14 cellular contexts compared by ENCODE assay signal in genomic region chr2:9991829-9992273, GRCh38. TPM values are rescaled to one million over a fixed set of nuclear protein-coding genes. Genes with fewer than 3 reads are reported as not detected.
DNase-seq lines count a peak whose midpoint lies in the region; ATAC-seq, FAIRE-seq and TF ChIP-seq lines count a peak whose summit lies in the region.
"Had no signal": no experiment of that assay in that cellular context is flagged by ENCODE, and none has a peak within 500 bp of the region (broad histone marks: within the 10 kb centered on the region; RNA-seq: fewer than 3 reads in every experiment).

No MANE protein-coding gene starts in this region.

- no TSS peak for BruUV-seq in HepG2 (replicated peaks; lab: Mats Ljungman, UMichigan)

- no peak for FAIRE-seq in HepG2 (lab: Jason Lieb, UNC)

- in situ Hi-C loops in HepG2 (cut with HindIII; ENCODE audit: extremely low pct_ligation_motif_present, low pct_unique_long_range_greater_than_20kb) = no loop called here

- TF ChIP-seq POLR2A in HepG2 (IDR thresholded peaks at IDR 0.05; ENCODE audit: insufficient read depth in 1 of 2, low read depth in 2 of 2, low read length in 2 of 2) (no peak), adrenal gland (IDR thresholded peaks at IDR 0.05) (no peak)

- H3K36me3 ChIP-seq in liver (ENCODE audit: control insufficient read depth in 4 of 4, insufficient read depth in 3 of 4, low read depth in 1 of 4, low read length in 3 of 4) = peaks cover 6 to 39% (median 23%) of the 10 kb centered on the region in 4 donors
- H3K36me3 ChIP-seq in HepG2 (replicated peaks in 1 of 2; ENCODE audit: control insufficient read depth in 1 of 2, insufficient read depth in 2 of 2, low read length in 2 of 2) = peaks cover 15 to 85% of the 10 kb centered on the region in 2 experiments
- no peaks in the 10 kb centered on the region for H3K36me3 ChIP-seq in adrenal gland (replicated peaks in 1 of 2)

- no peak overlapping the region for H2AFZ ChIP-seq in HepG2 (ENCODE audit: low read length)

- no peaks in the 10 kb centered on the region for H3K27me3 ChIP-seq in liver (ENCODE audit: control insufficient read depth in 4 of 4, insufficient read depth in 4 of 4, low read length in 3 of 4)
- H3K27me3 ChIP-seq in HepG2 (ENCODE audit: control insufficient read depth in 1 of 2, insufficient read depth in 2 of 2, low read length in 2 of 2) = no peaks in the 10 kb centered on the region
- no peaks in the 10 kb centered on the region for H3K27me3 ChIP-seq in adrenal gland

- H3K9me3 ChIP-seq in liver (ENCODE audit: control insufficient read depth in 4 of 4, low read length in 3 of 4) (no peaks in the 10 kb centered on the region), HepG2 (ENCODE audit: low read length) (no peaks in the 10 kb centered on the region), adrenal gland (replicated peaks in 1 of 3) (no peaks in the 10 kb centered on the region)

- H3K4me3 ChIP-seq in liver (ENCODE audit: low read depth in 1 of 3, low read length in 3 of 3) (no peak overlapping the region), HepG2 (replicated peaks in 1 of 3; ENCODE audit: insufficient read depth in 1 of 3, low read depth in 2 of 3, low read length in 3 of 3) (no peak overlapping the region), adrenal gland (no peak overlapping the region)

- ATAC-seq in HepG2 (no peak), GM21423 (IDR thresholded peaks at IDR 0.05; ENCODE audit: unreplicated experiment) (no peak), GM18520 (IDR thresholded peaks at IDR 0.05; ENCODE audit: unreplicated experiment) (no peak), HG03442 (IDR thresholded peaks at IDR 0.05; ENCODE audit: unreplicated experiment) (no peak)

- TF ChIP-seq RAD21 in liver (IDR thresholded peaks at IDR 0.05) = no peak
- no peak for TF ChIP-seq RAD21 in HepG2 (CRISPR knock-in tag; IDR thresholded peaks at IDR 0.05)

- H3K27ac ChIP-seq in liver (ENCODE audit: low read depth in 1 of 2, low read length in 2 of 2) = peak overlapping the region; percentile 10 to 11
- H3K27ac ChIP-seq in HepG2 (ENCODE audit: extremely low read length, insufficient read depth, low read length) = no peak overlapping the region
- peak overlapping the region in 4 of 5 donors; percentile 30 to 64 (median 52) for H3K27ac ChIP-seq in adrenal gland

- WGBS in liver = 78% methylated on average over 6 of the region's 6 CpGs
- WGBS in HepG2 (ENCODE audit: low lambda C conversion rate) = 96% methylated on average over 6 of the region's 6 CpGs
- 39 to 52% (median 43%) methylated on average over 6 of the region's 6 CpGs for WGBS in adrenal gland, 4 donors

- no peak for DNase-seq in HepG2 (ENCODE audit: low spot score)
- peak in 6 of 7 donors; percentile 47 to 77 (median 67) for DNase-seq in adrenal gland
- DNase-seq in kidney glomerular epithelial cell (lab: John Stamatoyannopoulos, UW) = peak; percentile 31
- no peak for DNase-seq in DMS53 (lab: John Stamatoyannopoulos, UW)
- DNase-seq: activated CD4-positive, alpha-beta T cell treated with anti-CD3 and anti-CD28 coated beads, Interleukin-2, amount 50 U/mL, for 48 hours; activated effector memory CD4-positive, alpha-beta T cell treated with Interleukin-2 at 50 U/mL for 16 hours; hypothalamus; mammary epithelial cell; NCI-H2029; stimulated activated CD4-positive, alpha-beta T cell treated with anti-CD3 and anti-CD28 coated beads, Interleukin-15, amount 100 ng/mL, for 24 hours had no signal

- H3K9ac ChIP-seq in liver (ENCODE audit: low read depth in 1 of 2, low read length in 2 of 2) = no peak overlapping the region
- H3K9ac ChIP-seq in HepG2 (ENCODE audit: insufficient read depth, low read depth, low read length) = no peak overlapping the region

- H3K4me2 ChIP-seq in HepG2 (ENCODE audit: low read depth, low read length) = no peak overlapping the region

- TF ChIP-seq CTCF in liver (IDR thresholded peaks at IDR 0.05; ENCODE audit: low read depth, low read length, missing input control) = no peak
- no peak for TF ChIP-seq CTCF in HepG2 (CRISPR knock-in tag; IDR thresholded peaks at IDR 0.05)
- TF ChIP-seq CTCF in adrenal gland (IDR thresholded peaks at IDR 0.05) = no peak

- CTCF ChIA-PET in HepG2 (lab: Yijun Ruan, JAX; ENCODE audit: low intra/inter-chr PET ratio, low total read pairs) = no interaction called here

- H3K4me1 ChIP-seq in liver (ENCODE audit: control insufficient read depth in 4 of 4, insufficient read depth in 4 of 4, low read length in 3 of 4) (peaks cover 0 to 12% (median 8%) of the 10 kb centered on the region in 4 donors), HepG2 (ENCODE audit: insufficient read depth, low read length) (no peaks in the 10 kb centered on the region), adrenal gland (replicated peaks in 1 of 2) (peaks cover 12 to 35% of the 10 kb centered on the region in 2 donors)

- H4K20me1 ChIP-seq in HepG2 (ENCODE audit: insufficient read depth, low read length) = peaks cover 3% of the 10 kb centered on the region; the same call in 1 of the 2 replicates

- TF ChIP-seq EP300 in HepG2 (IDR thresholded peaks at IDR 0.05; ENCODE audit: low read depth in 2 of 2, low read length in 2 of 2) = no peak
- TF ChIP-seq EP300 in HepG2 (CRISPR knock-in tag; IDR thresholded peaks at IDR 0.05; ENCODE audit: borderline replicate concordance) = no peak

- H3K79me2 ChIP-seq in HepG2 (ENCODE audit: insufficient read depth, low read length) = no peaks in the 10 kb centered on the region

- intact Hi-C loops in HepG2 (cut with micrococcal nuclease; ENCODE audit: unreplicated experiment) = no loop called here
- intact Hi-C loops in adrenal gland (cut with DNase I) = no loop called here

- POLR2A ChIA-PET in HepG2 (lab: Yijun Ruan, JAX) = no interaction called here

TF ChIP-seq in liver, 16 proteins besides CTCF, POLR2A, EP300 and RAD21 (continues in another document):
- TF ChIP-seq NR2F2 (IDR thresholded peaks at IDR 0.05) = peak; percentile 87
- no peak for TF ChIP-seq FOXA1 (IDR thresholded peaks at IDR 0.05)
- TF ChIP-seq SP1 (IDR thresholded peaks at IDR 0.05) = no peak

TF ChIP-seq in HepG2, 621 proteins besides CTCF, POLR2A, EP300 and RAD21 (continues in another document):
- TF ChIP-seq ZNF136 (CRISPR knock-in tag; IDR thresholded peaks at IDR 0.05; ENCODE audit: low read depth) = no peak
- TF ChIP-seq RCOR2 (CRISPR knock-in tag; IDR thresholded peaks at IDR 0.05) = no peak

RNA-seq across cellular contexts. Expression of gene GRHL1, which starts 40.4 kb away (rescaled TPM):
- 10 to 100 TPM in 1 of 2 donors, 1 to 10 TPM in 1; 6.2 to 13.7 TPM for total RNA-seq in liver
- 1 to 10 TPM; 3.6 to 6.0 TPM for polyA plus RNA-seq in liver
- 10.6 and 12.0 TPM in 2 replicates for total RNA-seq in HepG2 (2016; rRNA removed; fragmentation: Illumina TruSeq; extraction: Trizol)
- total RNA-seq in HepG2 (2016; cell fraction: cytosol; rRNA removed; fragmentation: Illumina TruSeq; extraction: Trizol; ENCODE audit: low read depth) = 5.6 and 8.3 TPM in 2 replicates
- 10.0 and 12.7 TPM in 2 replicates for total RNA-seq in HepG2 (2016; cell fraction: insoluble cytoplasmic fraction; rRNA removed; fragmentation: Illumina TruSeq; extraction: Trizol)
- 5.3 and 6.5 TPM in 2 replicates for total RNA-seq in HepG2 (2016; cell fraction: membrane; rRNA removed; fragmentation: Illumina TruSeq; extraction: Trizol)
- total RNA-seq in HepG2 (2016; cell fraction: nucleus; rRNA removed; fragmentation: Illumina TruSeq; extraction: Trizol) = 19.5 and 21.6 TPM in 2 replicates
- 9.3 and 13.5 TPM in 2 replicates for polyA plus RNA-seq in HepG2 (2011; rRNA removed)
- 4.2 and 6.2 TPM in 2 replicates for polyA plus RNA-seq in HepG2 (2011; cell fraction: cytosol; rRNA removed)
- polyA plus RNA-seq in HepG2 (2011; cell fraction: nucleus; rRNA removed) = 25.1 and 30.9 TPM in 2 replicates
- 7.4 and 11.8 TPM in 2 replicates for polyA plus RNA-seq in HepG2 (2012)
- polyA plus RNA-seq in HepG2 (2016; cell fraction: cytosol; fragmentation: Illumina TruSeq; extraction: Trizol; ENCODE audit: low read depth) = 0.66 and 1.2 TPM in 2 replicates
- polyA plus RNA-seq in HepG2 (2016; cell fraction: insoluble cytoplasmic fraction; fragmentation: Illumina TruSeq; extraction: Trizol; ENCODE audit: low read depth) = 8.6 and 8.8 TPM in 2 replicates
- polyA plus RNA-seq in HepG2 (2016; cell fraction: membrane; fragmentation: Illumina TruSeq; extraction: Trizol; ENCODE audit: low read depth) = 1.7 and 1.9 TPM in 2 replicates
- 24.2 and 25.3 TPM in 2 replicates for polyA plus RNA-seq in HepG2 (2016; cell fraction: nucleus; fragmentation: Illumina TruSeq; extraction: Trizol; ENCODE audit: insufficient read depth, low read depth)
- polyA minus RNA-seq in HepG2 (2011; rRNA and poly(A)+ RNA removed; ENCODE audit: low replicate concordance) = 9.4 and 18.5 TPM in 2 replicates
- 4.8 and 5.4 TPM in 2 replicates for polyA minus RNA-seq in HepG2 (2011; cell fraction: cytosol; rRNA and poly(A)+ RNA removed)
- polyA minus RNA-seq in HepG2 (2011; cell fraction: nucleus; rRNA and poly(A)+ RNA removed) = 36.2 and 51.6 TPM in 2 replicates
- total RNA-seq in adrenal gland = 1 to 10 TPM in 5 of 8 donors, under 1 TPM in 2, not detected in 1; 0.57 to 2.6 (median 1.3) TPM
- polyA plus RNA-seq in adrenal gland = 1 to 10 TPM in 2 of 3 donors, under 1 TPM in 1; 0.98 to 1.2 (median 1.1) TPM

RNA-seq across cellular contexts. Expression of gene KLF11, which starts 51.5 kb away (rescaled TPM):
- total RNA-seq in liver (10 to 100 TPM; 13.2 to 43.0 TPM), HepG2 (2016; rRNA removed; fragmentation: Illumina TruSeq; extraction: Trizol) (2.5 and 3.1 TPM in 2 replicates), adrenal gland (10 to 100 TPM; 20.9 to 75.7 (median 29.5) TPM)
- polyA plus RNA-seq in liver (10 to 100 TPM; 10.5 to 15.8 TPM), HepG2 (2011; rRNA removed) (11.8 and 16.9 TPM in 2 replicates), adrenal gland (10 to 100 TPM in 1 of 3 donors, 1 to 10 TPM in 2; 6.8 to 21.5 (median 8.5) TPM)
- 0.53 and 0.71 TPM in 2 replicates for total RNA-seq in HepG2 (2016; cell fraction: cytosol; rRNA removed; fragmentation: Illumina TruSeq; extraction: Trizol; ENCODE audit: low read depth)
- 2.6 and 2.9 TPM in 2 replicates for total RNA-seq in HepG2 (2016; cell fraction: insoluble cytoplasmic fraction; rRNA removed; fragmentation: Illumina TruSeq; extraction: Trizol)
- total RNA-seq in HepG2 (2016; cell fraction: membrane; rRNA removed; fragmentation: Illumina TruSeq; extraction: Trizol) = 3.0 and 3.1 TPM in 2 replicates
- total RNA-seq in HepG2 (2016; cell fraction: nucleus; rRNA removed; fragmentation: Illumina TruSeq; extraction: Trizol) = 2.7 and 3.1 TPM in 2 replicates
- 5.0 and 9.2 TPM in 2 replicates for polyA plus RNA-seq in HepG2 (2011; cell fraction: cytosol; rRNA removed)
- 5.8 and 9.5 TPM in 2 replicates for polyA plus RNA-seq in HepG2 (2011; cell fraction: nucleus; rRNA removed)
- polyA plus RNA-seq in HepG2 (2012) = 8.7 and 11.2 TPM in 2 replicates
- 0.48 and 0.57 TPM in 2 replicates for polyA plus RNA-seq in HepG2 (2016; cell fraction: cytosol; fragmentation: Illumina TruSeq; extraction: Trizol; ENCODE audit: low read depth)
- polyA plus RNA-seq in HepG2 (2016; cell fraction: insoluble cytoplasmic fraction; fragmentation: Illumina TruSeq; extraction: Trizol; ENCODE audit: low read depth) = 2.9 and 3.2 TPM in 2 replicates
- 1.8 and 2.0 TPM in 2 replicates for polyA plus RNA-seq in HepG2 (2016; cell fraction: membrane; fragmentation: Illumina TruSeq; extraction: Trizol; ENCODE audit: low read depth)
- polyA plus RNA-seq in HepG2 (2016; cell fraction: nucleus; fragmentation: Illumina TruSeq; extraction: Trizol; ENCODE audit: insufficient read depth, low read depth) = 4.8 and 5.6 TPM in 2 replicates
- 22.9 and 78.5 TPM in 2 replicates for polyA minus RNA-seq in HepG2 (2011; rRNA and poly(A)+ RNA removed; ENCODE audit: low replicate concordance)
- polyA minus RNA-seq in HepG2 (2011; cell fraction: cytosol; rRNA and poly(A)+ RNA removed) = 5.3 and 10.4 TPM in 2 replicates
- polyA minus RNA-seq in HepG2 (2011; cell fraction: nucleus; rRNA and poly(A)+ RNA removed) = 7.1 and 10.8 TPM in 2 replicates

Comparison
In these comparisons a context has a peak if more than half of its experiments do, and no peak if none do; other contexts are left out.
1. DNase-seq: peak in adrenal gland (6 of 7) and kidney glomerular epithelial cell (single experiment); none in HepG2 (single experiment) and DMS53 (single experiment).